ENCODE assay signal across 8 cellular contexts in genomic region chr19:39413269-39413902, GRCh38. TPM values are rescaled to one million over a fixed set of nuclear protein-coding genes. Genes with fewer than 3 reads are reported as not detected.
DNase-seq lines count a peak whose midpoint lies in the region; ATAC-seq and TF ChIP-seq lines count a peak whose summit lies in the region.

No MANE protein-coding gene starts in this region.

- DNase-seq in ELR (ENCODE audit: low read depth) (peak; percentile 42), NCI-H146 (lab: John Stamatoyannopoulos, UW) (peak; percentile 75), cardiac muscle cell (ENCODE audit: low read depth in 1 of 2, low spot score in 1 of 2) (peak; percentile 80 to 83), progenitor cell of endocrine pancreas (ENCODE audit: low spot score, unreplicated experiment) (peak; percentile 62), NOMO-1 (lab: John Stamatoyannopoulos, UW; ENCODE audit: unreplicated experiment in 2 of 2) (no peak), HEK293T (ENCODE audit: extremely low spot score) (no peak)
- peak; percentile 56 for DNase-seq in activated naive CD4-positive, alpha-beta T cell treated with anti-CD3 and anti-CD28 coated beads, Interleukin-2, amount 10 ng/mL, durations not matched to agents 7 days and 5 days

- ATAC-seq in HG03045 (IDR thresholded peaks at IDR 0.05; ENCODE audit: unreplicated experiment), result no peak

- H3K9me3 Mint-ChIP-seq in activated naive CD4-positive, alpha-beta T cell treated with anti-CD3 and anti-CD28 coated beads, Interleukin-2, amount 10 ng/mL, durations not matched to agents 7 days and 5 days, result no peaks in the 10 kb centered on the region
- no peaks in the 10 kb centered on the region for H3K9me3 Mint-ChIP-seq in progenitor cell of endocrine pancreas (ENCODE audit: low read depth)

- TF ChIP-seq CTCF in cardiac muscle cell (IDR thresholded peaks at IDR 0.05; ENCODE audit: low read depth, low read length), result no peak
- TF ChIP-seq CTCF in progenitor cell of endocrine pancreas (IDR thresholded peaks at IDR 0.05; ENCODE audit: unreplicated experiment), result no peak

- H3K36me3 Mint-ChIP-seq in activated naive CD4-positive, alpha-beta T cell treated with anti-CD3 and anti-CD28 coated beads, Interleukin-2, amount 10 ng/mL, durations not matched to agents 7 days and 5 days, result peaks cover 41% of the 10 kb centered on the region
- peaks cover 6% of the 10 kb centered on the region for H3K36me3 Mint-ChIP-seq in progenitor cell of endocrine pancreas (ENCODE audit: insufficient read depth)

- peak overlapping the region; percentile 90 for H3K4me3 Mint-ChIP-seq in activated naive CD4-positive, alpha-beta T cell treated with anti-CD3 and anti-CD28 coated beads, Interleukin-2, amount 10 ng/mL, durations not matched to agents 7 days and 5 days
- H3K4me3 Mint-ChIP-seq in progenitor cell of endocrine pancreas (ENCODE audit: low read depth), result peak overlapping the region; percentile 98

- peaks cover 4% of the 10 kb centered on the region for H3K27me3 Mint-ChIP-seq in activated naive CD4-positive, alpha-beta T cell treated with anti-CD3 and anti-CD28 coated beads, Interleukin-2, amount 10 ng/mL, durations not matched to agents 7 days and 5 days
- H3K27me3 Mint-ChIP-seq in progenitor cell of endocrine pancreas, result no peaks in the 10 kb centered on the region

- H3K27me3 ChIP-seq in cardiac muscle cell, result no peaks in the 10 kb centered on the region

- H3K4me1 ChIP-seq in cardiac muscle cell (ENCODE audit: low read depth), result peaks cover 18% of the 10 kb centered on the region

- CTCF ChIA-PET in activated naive CD4-positive, alpha-beta T cell treated with anti-CD3 and anti-CD28 coated beads, Interleukin-2, amount 10 ng/mL, durations not matched to agents 7 days and 5 days (lab: Charles Lee), result interaction anchor here (1.5 to 2.2 kb wide), 2 partner anchors 15 to 19 kb away, joined by 4 to 10 read pairs; no protein-coding TSS in a partner anchor
- CTCF ChIA-PET in HEK293T (lab: Yijun Ruan, JAX), result no interaction called here

- peak overlapping the region; percentile 54 for H3K4me3 ChIP-seq in cardiac muscle cell

- peaks cover 37% of the 10 kb centered on the region for H3K4me1 Mint-ChIP-seq in activated naive CD4-positive, alpha-beta T cell treated with anti-CD3 and anti-CD28 coated beads, Interleukin-2, amount 10 ng/mL, durations not matched to agents 7 days and 5 days
- peaks cover 43% of the 10 kb centered on the region for H3K4me1 Mint-ChIP-seq in progenitor cell of endocrine pancreas (ENCODE audit: low read depth)

- H3K36me3 ChIP-seq in cardiac muscle cell, result peaks cover 14% of the 10 kb centered on the region

- POLR2A ChIA-PET in HEK293T (lab: Yijun Ruan, JAX), result interaction anchor here (1.0 to 2.3 kb wide), 3 partner anchors 22 to 32 kb away, joined by 5 to 53 read pairs (median 5); partner anchors contain the start of genes MED29, PAF1, RPS16 and SUPT5H

- H3K27ac ChIP-seq in cardiac muscle cell, result peak overlapping the region; percentile 95

- no peaks in the 10 kb centered on the region for H3K9me3 ChIP-seq in cardiac muscle cell (ENCODE audit: low read depth)

- peak overlapping the region; percentile 92 for H3K27ac Mint-ChIP-seq in activated naive CD4-positive, alpha-beta T cell treated with anti-CD3 and anti-CD28 coated beads, Interleukin-2, amount 10 ng/mL, durations not matched to agents 7 days and 5 days
- peak overlapping the region; percentile 99 for H3K27ac Mint-ChIP-seq in progenitor cell of endocrine pancreas

TF ChIP-seq in HEK293T, 16 proteins besides CTCF, POLR2A, EP300 and RAD21:
- TF ChIP-seq ARNT (IDR thresholded peaks at IDR 0.05) (no peak), LEF1 (IDR thresholded peaks at IDR 0.05; ENCODE audit: borderline replicate concordance) (no peak), SUZ12 (IDR thresholded peaks at IDR 0.05) (no peak), SP1 (IDR thresholded peaks at IDR 0.05) (no peak), ZNF384 (IDR thresholded peaks at IDR 0.05) (no peak), HDGF (IDR thresholded peaks at IDR 0.05; ENCODE audit: borderline replicate concordance) (no peak), CTBP1 (IDR thresholded peaks at IDR 0.05; ENCODE audit: borderline replicate concordance) (no peak), FOXM1 (IDR thresholded peaks at IDR 0.05; ENCODE audit: borderline replicate concordance) (no peak)

RNA-seq across cellular contexts. Expression of gene PLEKHG2, which starts 0.9 kb away (rescaled TPM):
- 40.7 and 45.4 TPM in 2 replicates for total RNA-seq in cardiac muscle cell
- polyA plus RNA-seq in cardiac muscle cell, result 30.5 and 40.0 TPM in 2 replicates
- total RNA-seq in progenitor cell of endocrine pancreas, result 162 and 170 TPM in 2 replicates

RNA-seq across cellular contexts. Expression of gene ZFP36, which starts 6.7 kb away (rescaled TPM):
- total RNA-seq in cardiac muscle cell, result 13.6 and 14.6 TPM in 2 replicates
- polyA plus RNA-seq in cardiac muscle cell, result 51.2 and 53.4 TPM in 2 replicates
- total RNA-seq in progenitor cell of endocrine pancreas, result 10.5 and 10.6 TPM in 2 replicates

RNA-seq across cellular contexts. Expression of gene MED29, which starts 22.2 kb away (rescaled TPM):
- 43.8 and 70.6 TPM in 2 replicates for total RNA-seq in cardiac muscle cell
- polyA plus RNA-seq in cardiac muscle cell, result 59.6 and 67.3 TPM in 2 replicates
- 36.3 and 39.0 TPM in 2 replicates for total RNA-seq in progenitor cell of endocrine pancreas

RNA-seq across cellular contexts. Expression of gene RPS16, which starts 22.4 kb away (rescaled TPM):
- 369 and 374 TPM in 2 replicates for total RNA-seq in cardiac muscle cell
- polyA plus RNA-seq in cardiac muscle cell, result 508 and 542 TPM in 2 replicates
- total RNA-seq in progenitor cell of endocrine pancreas, result 1,449 and 1,510 TPM in 2 replicates

RNA-seq across cellular contexts. Expression of gene PAF1, which starts 22.5 kb away (rescaled TPM):
- total RNA-seq in cardiac muscle cell (61.9 and 62.2 TPM in 2 replicates), progenitor cell of endocrine pancreas (49.4 and 49.5 TPM in 2 replicates)
- 64.4 and 78.3 TPM in 2 replicates for polyA plus RNA-seq in cardiac muscle cell

Comparison
In these comparisons a context has a peak if more than half of its experiments do, and no peak if none do; other contexts are left out.
1. DNase-seq: peak in ELR (single experiment), NCI-H146 (single experiment), activated naive CD4-positive, alpha-beta T cell treated with anti-CD3 and anti-CD28 coated beads, Interleukin-2, amount 10 ng/mL, durations not matched to agents 7 days and 5 days (single experiment), cardiac muscle cell (2 of 2) and progenitor cell of endocrine pancreas (single experiment); none in NOMO-1 (0 of 2) and HEK293T (single experiment).